Comparison of ENCODE assay signal across 1 cellular context in genomic region chr17:57432507-57433277, GRCh38.
TF ChIP-seq lines count a peak whose summit lies in the region.

No MANE protein-coding gene starts in this region.

TF ChIP-seq in K562, 482 proteins besides CTCF, POLR2A, EP300 and RAD21 (continued from another document and continues in another):
- no peak for TF ChIP-seq CHAMP1 (IDR thresholded peaks at IDR 0.05)
- TF ChIP-seq ZNF217 (CRISPR knock-in tag; IDR thresholded peaks at IDR 0.05) = no peak
- TF ChIP-seq ZZZ3 (IDR thresholded peaks at IDR 0.05) = no peak
- no peak for TF ChIP-seq ZFX (CRISPR knock-in tag; IDR thresholded peaks at IDR 0.05)
- TF ChIP-seq ZNF507 (tag; conservative IDR thresholded peaks at IDR 0.05) = no peak
- no peak for TF ChIP-seq ZNF384 (IDR thresholded peaks at IDR 0.05; ENCODE audit: low read depth, low read length)
- TF ChIP-seq ZNF146 (CRISPR knock-in tag; IDR thresholded peaks at IDR 0.05; ENCODE audit: unreplicated experiment) = no peak
- no peak for TF ChIP-seq MBD2 (IDR thresholded peaks at IDR 0.05; ENCODE audit: borderline replicate concordance, low read depth)
- TF ChIP-seq PKNOX1 (IDR thresholded peaks at IDR 0.05) = peak; percentile 74
- no peak for TF ChIP-seq MAZ (CRISPR knock-in tag; conservative IDR thresholded peaks at IDR 0.05 in 1 of 2, IDR thresholded peaks at IDR 0.05 in 1 of 2)
- TF ChIP-seq HMGN3 (IDR thresholded peaks at IDR 0.05; ENCODE audit: borderline replicate concordance, extremely low read depth, insufficient read length, low read depth, low read length) = no peak
- TF ChIP-seq YBX1 (IDR thresholded peaks at IDR 0.05) = no peak
- TF ChIP-seq ASH1L (IDR thresholded peaks at IDR 0.05; ENCODE audit: borderline replicate concordance, low read depth, partially characterized antibody) = no peak
- no peak for TF ChIP-seq FIP1L1 (IDR thresholded peaks at IDR 0.05; ENCODE audit: low read depth, low read length, poor library complexity, severe bottlenecking)
- TF ChIP-seq THRA (IDR thresholded peaks at IDR 0.05) = no peak
- TF ChIP-seq ZFP91 (CRISPR knock-in tag; IDR thresholded peaks at IDR 0.05) = no peak
- no peak for TF ChIP-seq ZNF274 (IDR thresholded peaks at IDR 0.05; ENCODE audit: borderline replicate concordance, low read depth, low read length)
- TF ChIP-seq HDAC2 (IDR thresholded peaks at IDR 0.05) = no peak
- no peak for TF ChIP-seq CSDE1 (IDR thresholded peaks at IDR 0.05)
- TF ChIP-seq ELF4 (CRISPR knock-in tag; IDR thresholded peaks at IDR 0.05) = no peak
- peak; percentile 41; the same call in 1 of the 2 replicates for TF ChIP-seq ARID1B (IDR thresholded peaks at IDR 0.05)
- TF ChIP-seq MEIS2 (IDR thresholded peaks at IDR 0.05; ENCODE audit: partially characterized antibody) = peak; percentile 64
- TF ChIP-seq RREB1 (CRISPR knock-in tag; IDR thresholded peaks at IDR 0.05) = no peak
- TF ChIP-seq HNRNPL (IDR thresholded peaks at IDR 0.05; ENCODE audit: low read depth, low read length) = no peak
- no peak for TF ChIP-seq MCM3 (IDR thresholded peaks at IDR 0.05)
- no peak for TF ChIP-seq SNRNP70 (optimal IDR thresholded peaks at IDR 0.05; ENCODE audit: low read depth, low read length)
- no peak for TF ChIP-seq USF1 (CRISPR knock-in tag; IDR thresholded peaks at IDR 0.05)
- no peak for TF ChIP-seq VEZF1 (CRISPR knock-in tag; IDR thresholded peaks at IDR 0.05)
- TF ChIP-seq DEAF1 (CRISPR knock-in tag; IDR thresholded peaks at IDR 0.05) = no peak
- TF ChIP-seq TAF7 (tag; IDR thresholded peaks at IDR 0.05) = no peak
- TF ChIP-seq BCL6 (CRISPR knock-in tag; IDR thresholded peaks at IDR 0.05) = no peak
- no peak for TF ChIP-seq RBFOX2 (IDR thresholded peaks at IDR 0.05; ENCODE audit: low read depth, low read length)
- TF ChIP-seq ZNF318 (IDR thresholded peaks at IDR 0.05; ENCODE audit: borderline replicate concordance in 1 of 2, low read depth in 1 of 2) = no peak
